Comparison of ENCODE assay signal across 1 cellular context in the genomic region with DNA sequence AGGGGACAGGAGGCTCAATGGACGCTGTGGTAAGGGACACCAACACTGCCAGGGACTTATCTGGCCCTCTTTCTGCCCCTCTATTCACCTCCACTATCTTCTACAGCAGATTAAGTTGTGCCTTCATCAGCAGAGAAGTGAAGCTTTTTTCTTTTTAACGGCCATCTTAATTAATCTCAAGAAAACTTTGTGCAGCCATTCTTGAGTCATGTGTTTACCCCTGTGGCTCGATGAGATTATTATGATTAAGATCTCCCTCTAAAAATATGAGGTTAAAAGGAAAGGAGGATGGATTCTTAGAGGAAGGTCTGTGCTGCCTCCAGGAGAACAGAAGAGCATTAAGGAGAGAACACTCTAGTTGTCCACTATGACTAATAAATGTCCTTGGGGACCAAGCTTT.
TF ChIP-seq lines count a peak whose summit lies in the region.

No MANE protein-coding gene starts in this region.

TF ChIP-seq in GM23338, 12 proteins besides CTCF, POLR2A, EP300 and RAD21 (continued from another document):
- TF ChIP-seq, protein P1, sequence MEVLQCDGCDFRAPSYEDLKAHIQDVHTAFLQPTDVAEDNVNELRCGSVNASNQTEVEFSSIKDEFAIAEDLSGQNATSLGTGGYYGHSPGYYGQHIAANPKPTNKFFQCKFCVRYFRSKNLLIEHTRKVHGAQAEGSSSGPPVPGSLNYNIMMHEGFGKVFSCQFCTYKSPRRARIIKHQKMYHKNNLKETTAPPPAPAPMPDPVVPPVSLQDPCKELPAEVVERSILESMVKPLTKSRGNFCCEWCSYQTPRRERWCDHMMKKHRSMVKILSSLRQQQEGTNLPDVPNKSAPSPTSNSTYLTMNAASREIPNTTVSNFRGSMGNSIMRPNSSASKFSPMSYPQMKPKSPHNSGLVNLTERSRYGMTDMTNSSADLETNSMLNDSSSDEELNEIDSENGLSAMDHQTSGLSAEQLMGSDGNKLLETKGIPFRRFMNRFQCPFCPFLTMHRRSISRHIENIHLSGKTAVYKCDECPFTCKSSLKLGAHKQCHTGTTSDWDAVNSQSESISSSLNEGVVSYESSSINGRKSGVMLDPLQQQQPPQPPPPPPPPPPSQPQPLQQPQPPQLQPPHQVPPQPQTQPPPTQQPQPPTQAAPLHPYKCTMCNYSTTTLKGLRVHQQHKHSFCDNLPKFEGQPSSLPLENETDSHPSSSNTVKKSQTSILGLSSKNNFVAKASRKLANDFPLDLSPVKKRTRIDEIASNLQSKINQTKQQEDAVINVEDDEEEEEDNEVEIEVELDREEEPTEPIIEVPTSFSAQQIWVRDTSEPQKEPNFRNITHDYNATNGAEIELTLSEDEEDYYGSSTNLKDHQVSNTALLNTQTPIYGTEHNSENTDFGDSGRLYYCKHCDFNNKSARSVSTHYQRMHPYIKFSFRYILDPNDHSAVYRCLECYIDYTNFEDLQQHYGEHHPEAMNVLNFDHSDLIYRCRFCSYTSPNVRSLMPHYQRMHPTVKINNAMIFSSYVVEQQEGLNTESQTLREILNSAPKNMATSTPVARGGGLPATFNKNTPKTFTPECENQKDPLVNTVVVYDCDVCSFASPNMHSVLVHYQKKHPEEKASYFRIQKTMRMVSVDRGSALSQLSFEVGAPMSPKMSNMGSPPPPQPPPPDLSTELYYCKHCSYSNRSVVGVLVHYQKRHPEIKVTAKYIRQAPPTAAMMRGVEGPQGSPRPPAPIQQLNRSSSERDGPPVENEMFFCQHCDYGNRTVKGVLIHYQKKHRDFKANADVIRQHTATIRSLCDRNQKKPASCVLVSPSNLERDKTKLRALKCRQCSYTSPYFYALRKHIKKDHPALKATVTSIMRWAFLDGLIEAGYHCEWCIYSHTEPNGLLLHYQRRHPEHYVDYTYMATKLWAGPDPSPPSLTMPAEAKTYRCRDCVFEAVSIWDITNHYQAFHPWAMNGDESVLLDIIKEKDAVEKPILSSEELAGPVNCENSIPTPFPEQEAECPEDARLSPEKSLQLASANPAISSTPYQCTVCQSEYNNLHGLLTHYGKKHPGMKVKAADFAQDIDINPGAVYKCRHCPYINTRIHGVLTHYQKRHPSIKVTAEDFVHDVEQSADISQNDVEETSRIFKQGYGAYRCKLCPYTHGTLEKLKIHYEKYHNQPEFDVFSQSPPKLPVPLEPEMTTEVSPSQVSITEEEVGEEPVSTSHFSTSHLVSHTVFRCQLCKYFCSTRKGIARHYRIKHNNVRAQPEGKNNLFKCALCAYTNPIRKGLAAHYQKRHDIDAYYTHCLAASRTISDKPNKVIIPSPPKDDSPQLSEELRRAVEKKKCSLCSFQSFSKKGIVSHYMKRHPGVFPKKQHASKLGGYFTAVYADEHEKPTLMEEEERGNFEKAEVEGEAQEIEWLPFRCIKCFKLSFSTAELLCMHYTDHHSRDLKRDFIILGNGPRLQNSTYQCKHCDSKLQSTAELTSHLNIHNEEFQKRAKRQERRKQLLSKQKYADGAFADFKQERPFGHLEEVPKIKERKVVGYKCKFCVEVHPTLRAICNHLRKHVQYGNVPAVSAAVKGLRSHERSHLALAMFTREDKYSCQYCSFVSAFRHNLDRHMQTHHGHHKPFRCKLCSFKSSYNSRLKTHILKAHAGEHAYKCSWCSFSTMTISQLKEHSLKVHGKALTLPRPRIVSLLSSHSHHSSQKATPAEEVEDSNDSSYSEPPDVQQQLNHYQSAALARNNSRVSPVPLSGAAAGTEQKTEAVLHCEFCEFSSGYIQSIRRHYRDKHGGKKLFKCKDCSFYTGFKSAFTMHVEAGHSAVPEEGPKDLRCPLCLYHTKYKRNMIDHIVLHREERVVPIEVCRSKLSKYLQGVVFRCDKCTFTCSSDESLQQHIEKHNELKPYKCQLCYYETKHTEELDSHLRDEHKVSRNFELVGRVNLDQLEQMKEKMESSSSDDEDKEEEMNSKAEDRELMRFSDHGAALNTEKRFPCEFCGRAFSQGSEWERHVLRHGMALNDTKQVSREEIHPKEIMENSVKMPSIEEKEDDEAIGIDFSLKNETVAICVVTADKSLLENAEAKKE (CRISPR knock-in tag; IDR thresholded peaks at IDR 0.05) = no peak
- TF ChIP-seq POLR2AphosphoS5 (IDR thresholded peaks at IDR 0.05; ENCODE audit: low read depth) = no peak
- no peak for TF ChIP-seq CREB1 (CRISPR knock-in tag; IDR thresholded peaks at IDR 0.05; ENCODE audit: low read depth)
- no peak for TF ChIP-seq ZNF114 (CRISPR knock-in tag; IDR thresholded peaks at IDR 0.05)
